ENCODE assay signal across 19 cellular contexts in genomic region chr14:54109521-54110120, GRCh38.
"Had no signal": no experiment of that assay in that cellular context is flagged by ENCODE, and none has a peak within 500 bp of the region (broad histone marks: within the 10 kb centered on the region; RNA-seq: fewer than 3 reads in every experiment).

No MANE protein-coding gene starts in this region.

- H3K27me3 ChIP-seq: brain microvascular endothelial cell, heart right ventricle, neutrophil, tibial artery had no signal

- H3K27ac ChIP-seq: neutrophil had no signal

- H3K9me3 Mint-ChIP-seq: activated CD4-positive, alpha-beta memory T cell treated with anti-CD3 and anti-CD28 coated beads, Interleukin-2, amount 10 ng/mL, durations not matched to agents 7 days and 5 days; activated naive CD8-positive, alpha-beta T cell treated with anti-CD3 and anti-CD28 coated beads, Interleukin-2, amount 10 ng/mL, durations not matched to agents 7 days and 5 days had no signal

- H3K36me3 ChIP-seq: brain microvascular endothelial cell, heart right ventricle, neutrophil, tibial artery had no signal

- DNase-seq: activated B cell treated with CpG ODN at 0.5 μM for 24 hours; activated CD4-positive, alpha-beta memory T cell treated with anti-CD3 and anti-CD28 coated beads, Interleukin-2, amount 10 ng/mL, durations not matched to agents 7 days and 5 days; activated CD4-positive, alpha-beta T cell treated with anti-CD3 and anti-CD28 coated beads for 4 hours; activated CD8-positive, alpha-beta memory T cell treated with anti-CD3 and anti-CD28 coated beads, Interleukin-2, amount 10 ng/mL, durations not matched to agents 7 days and 5 days; activated naive CD4-positive, alpha-beta T cell treated with Interleukin-2 at 50 U/mL for 16 hours; activated naive CD8-positive, alpha-beta T cell treated with anti-CD3 and anti-CD28 coated beads, Interleukin-2, amount 10 ng/mL, durations not matched to agents 7 days and 5 days; heart right ventricle; left cardiac atrium; stimulated activated CD4-positive, alpha-beta T cell treated with anti-CD3 and anti-CD28 coated beads, Interleukin-12 subunit alpha, Interleukin-12 subunit beta, amount 100 ng/mL, for 4 hours; stimulated activated CD4-positive, alpha-beta T cell treated with anti-CD3 and anti-CD28 coated beads, Interleukin-2, amount 100 ng/mL, for 24 hours; stimulated activated naive CD8-positive, alpha-beta T cell treated with anti-CD3 and anti-CD28 coated beads, Interleukin-15, Interleukin-2, amounts not matched to agents 100 U/mL and 50 U/mL, for 24 hours; substantia nigra; T-cell; tibial artery had no signal

- H3K36me3 Mint-ChIP-seq: activated CD8-positive, alpha-beta memory T cell treated with anti-CD3 and anti-CD28 coated beads, Interleukin-2, amount 10 ng/mL, durations not matched to agents 7 days and 5 days; activated naive CD8-positive, alpha-beta T cell treated with anti-CD3 and anti-CD28 coated beads, Interleukin-2, amount 10 ng/mL, durations not matched to agents 7 days and 5 days; natural killer cell treated with Interleukin-12 subunit alpha and Interleukin-12 subunit beta and Interleukin-15 and Interleukin-18, amount 100 ng/mL, for 72 hours; T-cell had no signal

- ATAC-seq: activated CD8-positive, alpha-beta memory T cell treated with anti-CD3 and anti-CD28 coated beads, Interleukin-2, amount 10 ng/mL, durations not matched to agents 7 days and 5 days; esophagus mucosa; heart right ventricle; left cardiac atrium; natural killer cell treated with Interleukin-12 subunit alpha and Interleukin-12 subunit beta and Interleukin-15 and Interleukin-18, amount 100 ng/mL, for 72 hours; stimulated activated naive CD8-positive, alpha-beta T cell treated with anti-CD3 and anti-CD28 coated beads, Interleukin-15, Interleukin-2, amounts not matched to agents 100 U/mL and 50 U/mL, for 24 hours; T-cell had no signal

- H3K27ac Mint-ChIP-seq: activated B cell treated with CpG ODN at 0.5 μM for 24 hours; activated CD4-positive, alpha-beta memory T cell treated with anti-CD3 and anti-CD28 coated beads, Interleukin-2, amount 10 ng/mL, durations not matched to agents 7 days and 5 days; activated CD8-positive, alpha-beta memory T cell treated with anti-CD3 and anti-CD28 coated beads, Interleukin-2, amount 10 ng/mL, durations not matched to agents 7 days and 5 days; activated naive CD8-positive, alpha-beta T cell treated with anti-CD3 and anti-CD28 coated beads, Interleukin-2, amount 10 ng/mL, durations not matched to agents 7 days and 5 days; natural killer cell treated with Interleukin-12 subunit alpha and Interleukin-12 subunit beta and Interleukin-15 and Interleukin-18, amount 100 ng/mL, for 72 hours; T-cell had no signal

- H3K9me3 ChIP-seq: heart right ventricle, neutrophil, tibial artery had no signal

- H3K27me3 Mint-ChIP-seq: activated CD4-positive, alpha-beta memory T cell treated with anti-CD3 and anti-CD28 coated beads, Interleukin-2, amount 10 ng/mL, durations not matched to agents 7 days and 5 days; activated CD8-positive, alpha-beta memory T cell treated with anti-CD3 and anti-CD28 coated beads, Interleukin-2, amount 10 ng/mL, durations not matched to agents 7 days and 5 days; activated naive CD8-positive, alpha-beta T cell treated with anti-CD3 and anti-CD28 coated beads, Interleukin-2, amount 10 ng/mL, durations not matched to agents 7 days and 5 days; natural killer cell treated with Interleukin-12 subunit alpha and Interleukin-12 subunit beta and Interleukin-15 and Interleukin-18, amount 100 ng/mL, for 72 hours; T-cell had no signal

- H3K4me1 Mint-ChIP-seq: activated B cell treated with CpG ODN at 0.5 μM for 24 hours; activated CD4-positive, alpha-beta memory T cell treated with anti-CD3 and anti-CD28 coated beads, Interleukin-2, amount 10 ng/mL, durations not matched to agents 7 days and 5 days; activated CD8-positive, alpha-beta memory T cell treated with anti-CD3 and anti-CD28 coated beads, Interleukin-2, amount 10 ng/mL, durations not matched to agents 7 days and 5 days; activated naive CD8-positive, alpha-beta T cell treated with anti-CD3 and anti-CD28 coated beads, Interleukin-2, amount 10 ng/mL, durations not matched to agents 7 days and 5 days; T-cell had no signal

- H3K4me3 ChIP-seq: coronary artery, heart right ventricle, tibial artery had no signal

- H3K4me3 Mint-ChIP-seq: activated B cell treated with CpG ODN at 0.5 μM for 24 hours; activated CD4-positive, alpha-beta memory T cell treated with anti-CD3 and anti-CD28 coated beads, Interleukin-2, amount 10 ng/mL, durations not matched to agents 7 days and 5 days; activated CD8-positive, alpha-beta memory T cell treated with anti-CD3 and anti-CD28 coated beads, Interleukin-2, amount 10 ng/mL, durations not matched to agents 7 days and 5 days; activated naive CD8-positive, alpha-beta T cell treated with anti-CD3 and anti-CD28 coated beads, Interleukin-2, amount 10 ng/mL, durations not matched to agents 7 days and 5 days; natural killer cell treated with Interleukin-12 subunit alpha and Interleukin-12 subunit beta and Interleukin-15 and Interleukin-18, amount 100 ng/mL, for 72 hours; T-cell had no signal
